ENCODE assay signal across 8 cellular contexts in the genomic region with DNA sequence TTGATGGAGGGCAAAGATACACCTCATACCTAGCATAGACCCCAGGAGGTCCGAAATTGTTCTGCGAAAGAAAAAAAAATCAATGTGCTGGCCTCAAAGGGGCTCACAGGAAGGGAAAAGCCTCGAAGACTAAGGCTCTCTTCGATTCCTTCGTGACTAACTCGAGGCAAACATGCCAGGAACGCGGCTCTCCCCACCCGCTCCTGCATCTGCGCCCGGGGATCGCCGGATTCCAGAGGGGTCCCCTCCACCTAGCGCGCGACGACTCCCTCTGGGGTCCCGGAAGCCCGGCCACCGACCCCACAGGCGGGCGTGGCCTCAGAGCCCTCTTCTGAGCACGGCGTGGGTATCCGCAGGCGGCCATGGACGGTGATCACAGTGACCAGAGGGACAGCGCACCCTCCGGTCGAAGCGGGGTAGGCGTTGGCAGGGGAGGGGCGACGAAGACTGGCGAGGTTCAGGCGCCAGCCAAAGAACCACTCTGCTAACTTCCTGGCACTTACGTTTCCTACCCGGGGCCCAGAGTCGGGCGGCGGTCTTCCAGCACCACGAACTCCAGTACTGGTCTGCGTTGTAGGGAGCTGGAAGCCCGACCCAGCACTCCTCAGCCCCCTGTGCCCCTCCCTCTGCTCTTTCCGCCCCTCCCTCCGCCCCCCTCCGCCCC. TPM values are rescaled to one million over a fixed set of nuclear protein-coding genes. Genes with fewer than 3 reads are reported as not detected.
DNase-seq lines count a peak whose midpoint lies in the region; ATAC-seq and TF ChIP-seq lines count a peak whose summit lies in the region.

No MANE protein-coding gene starts in this region.

- H3K4me2 ChIP-seq in GM23338 = peak overlapping the region; percentile 91

- peak overlapping the region; percentile 96 for H2AFZ ChIP-seq in GM23338

- H4K20me1 ChIP-seq in GM23338 (replicated peaks; ENCODE audit: insufficient read depth) = peaks cover 15% of the 10 kb centered on the region

- peak; percentile 22 to 47 for TF ChIP-seq CTCF in GM23338 (conservative IDR thresholded peaks at IDR 0.05; ENCODE audit: low read depth in 2 of 2)

- H3K4me3 ChIP-seq in GM23338 = peak overlapping the region; percentile 75
- H3K4me3 ChIP-seq in SK-N-MC = peak overlapping the region; percentile 84
- peak overlapping the region; percentile 98 for H3K4me3 ChIP-seq in effector memory CD4-positive, alpha-beta T cell (ENCODE audit: insufficient read depth, low read depth, low read length, poor library complexity, severe bottlenecking)

- H3K36me3 ChIP-seq in GM23338 (ENCODE audit: insufficient read depth) = peaks cover 20% of the 10 kb centered on the region; the same call in 1 of the 2 replicates
- H3K36me3 ChIP-seq in SK-N-MC (ENCODE audit: insufficient read depth, low read length) = peaks cover 24% of the 10 kb centered on the region
- H3K36me3 ChIP-seq in effector memory CD4-positive, alpha-beta T cell (ENCODE audit: control insufficient read depth, insufficient read depth, low read length) = peaks cover 7% of the 10 kb centered on the region

- H3K27me3 Mint-ChIP-seq in GM23338 (ENCODE audit: insufficient read depth, low read depth, poor library complexity) (peaks cover 5% of the 10 kb centered on the region), IgD-negative memory B cell (no peaks in the 10 kb centered on the region)

- ATAC-seq in GM23338 = peak; percentile 80

- peaks cover 9% of the 10 kb centered on the region for H3K4me1 ChIP-seq in GM23338 (ENCODE audit: insufficient read depth)
- peaks cover 10% of the 10 kb centered on the region for H3K4me1 ChIP-seq in effector memory CD4-positive, alpha-beta T cell (ENCODE audit: control insufficient read depth, insufficient read depth, low read length, poor library complexity, severe bottlenecking)

- no peaks in the 10 kb centered on the region for H3K9me2 ChIP-seq in GM23338 (ENCODE audit: insufficient read depth)

- no peaks in the 10 kb centered on the region for H3K9me3 ChIP-seq in SK-N-MC (ENCODE audit: low read depth, low read length)
- no peaks in the 10 kb centered on the region for H3K9me3 ChIP-seq in effector memory CD4-positive, alpha-beta T cell (ENCODE audit: control insufficient read depth, low read length)

- no peaks in the 10 kb centered on the region for H3K9me3 Mint-ChIP-seq in GM23338
- H3K9me3 Mint-ChIP-seq in IgD-negative memory B cell = no peaks in the 10 kb centered on the region

- peak overlapping the region; percentile 90 for H3K9ac ChIP-seq in SK-N-MC (ENCODE audit: insufficient read length)

- peaks cover 22% of the 10 kb centered on the region; the same call in 1 of the 2 replicates for H3F3A ChIP-seq in GM23338 (replicated peaks; ENCODE audit: low read depth)

- H3K79me2 ChIP-seq in GM23338 (replicated peaks; ENCODE audit: insufficient read depth) = peaks cover 51% of the 10 kb centered on the region

- peak; percentile 70 for DNase-seq in activated gamma-delta T cell (lab: John Stamatoyannopoulos, UW)
- DNase-seq in activated gamma-delta T cell treated with Interleukin-2 at 50 U/mL for 16 hours = no peak
- peak; percentile 95 for DNase-seq in GM23338 (ENCODE audit: low spot score)
- DNase-seq in SK-N-MC (ENCODE audit: low read depth, low spot score) = no peak
- DNase-seq in effector memory CD4-positive, alpha-beta T cell = no peak
- peak; percentile 90 for DNase-seq in medulla oblongata (ENCODE audit: extremely low spot score)

- no peaks in the 10 kb centered on the region for H3K27me3 ChIP-seq in GM23338 (ENCODE audit: insufficient read depth)
- H3K27me3 ChIP-seq in effector memory CD4-positive, alpha-beta T cell (replicated peaks; ENCODE audit: control insufficient read depth, insufficient read depth, low read length, poor library complexity, severe bottlenecking) = no peaks in the 10 kb centered on the region

- H3K4me3 Mint-ChIP-seq in GM23338 (peak overlapping the region; percentile 83), IgD-negative memory B cell (peak overlapping the region; percentile 67 to 99 (median 90))

- peaks cover 46% of the 10 kb centered on the region for H3K36me3 Mint-ChIP-seq in GM23338 (ENCODE audit: low read depth)
- no peaks in the 10 kb centered on the region for H3K36me3 Mint-ChIP-seq in IgD-negative memory B cell

- H3K27ac ChIP-seq in GM23338 (ENCODE audit: low read depth) = peak overlapping the region; percentile 99
- H3K27ac ChIP-seq in SK-N-MC = peak overlapping the region; percentile 69
- H3K27ac ChIP-seq in effector memory CD4-positive, alpha-beta T cell (ENCODE audit: insufficient read depth, low read length, poor library complexity, severe bottlenecking) = peak overlapping the region; percentile 86
- peak overlapping the region; percentile 77 for H3K27ac ChIP-seq in temporal lobe (ENCODE audit: low read depth, low read length)

- H3K4me1 Mint-ChIP-seq in GM23338 (peaks cover 18% of the 10 kb centered on the region), IgD-negative memory B cell (peaks cover 21 to 29% (median 28%) of the 10 kb centered on the region in 3 donors)

- H3K27ac Mint-ChIP-seq in GM23338 (peak overlapping the region; percentile 63), IgD-negative memory B cell (peak overlapping the region; percentile 33 to 95 (median 80))

TF ChIP-seq in GM23338, 12 proteins besides CTCF, POLR2A, EP300 and RAD21 (continues in another document):
- TF ChIP-seq EZH2 (IDR thresholded peaks at IDR 0.05; ENCODE audit: low read depth, unreplicated experiment) = no peak
- no peak for TF ChIP-seq STAT1 (IDR thresholded peaks at IDR 0.05; ENCODE audit: unreplicated experiment)
- no peak for TF ChIP-seq NANOG (IDR thresholded peaks at IDR 0.05; ENCODE audit: borderline replicate concordance)
- TF ChIP-seq JUNB (IDR thresholded peaks at IDR 0.05; ENCODE audit: unreplicated experiment) = no peak
- TF ChIP-seq, protein P1, sequence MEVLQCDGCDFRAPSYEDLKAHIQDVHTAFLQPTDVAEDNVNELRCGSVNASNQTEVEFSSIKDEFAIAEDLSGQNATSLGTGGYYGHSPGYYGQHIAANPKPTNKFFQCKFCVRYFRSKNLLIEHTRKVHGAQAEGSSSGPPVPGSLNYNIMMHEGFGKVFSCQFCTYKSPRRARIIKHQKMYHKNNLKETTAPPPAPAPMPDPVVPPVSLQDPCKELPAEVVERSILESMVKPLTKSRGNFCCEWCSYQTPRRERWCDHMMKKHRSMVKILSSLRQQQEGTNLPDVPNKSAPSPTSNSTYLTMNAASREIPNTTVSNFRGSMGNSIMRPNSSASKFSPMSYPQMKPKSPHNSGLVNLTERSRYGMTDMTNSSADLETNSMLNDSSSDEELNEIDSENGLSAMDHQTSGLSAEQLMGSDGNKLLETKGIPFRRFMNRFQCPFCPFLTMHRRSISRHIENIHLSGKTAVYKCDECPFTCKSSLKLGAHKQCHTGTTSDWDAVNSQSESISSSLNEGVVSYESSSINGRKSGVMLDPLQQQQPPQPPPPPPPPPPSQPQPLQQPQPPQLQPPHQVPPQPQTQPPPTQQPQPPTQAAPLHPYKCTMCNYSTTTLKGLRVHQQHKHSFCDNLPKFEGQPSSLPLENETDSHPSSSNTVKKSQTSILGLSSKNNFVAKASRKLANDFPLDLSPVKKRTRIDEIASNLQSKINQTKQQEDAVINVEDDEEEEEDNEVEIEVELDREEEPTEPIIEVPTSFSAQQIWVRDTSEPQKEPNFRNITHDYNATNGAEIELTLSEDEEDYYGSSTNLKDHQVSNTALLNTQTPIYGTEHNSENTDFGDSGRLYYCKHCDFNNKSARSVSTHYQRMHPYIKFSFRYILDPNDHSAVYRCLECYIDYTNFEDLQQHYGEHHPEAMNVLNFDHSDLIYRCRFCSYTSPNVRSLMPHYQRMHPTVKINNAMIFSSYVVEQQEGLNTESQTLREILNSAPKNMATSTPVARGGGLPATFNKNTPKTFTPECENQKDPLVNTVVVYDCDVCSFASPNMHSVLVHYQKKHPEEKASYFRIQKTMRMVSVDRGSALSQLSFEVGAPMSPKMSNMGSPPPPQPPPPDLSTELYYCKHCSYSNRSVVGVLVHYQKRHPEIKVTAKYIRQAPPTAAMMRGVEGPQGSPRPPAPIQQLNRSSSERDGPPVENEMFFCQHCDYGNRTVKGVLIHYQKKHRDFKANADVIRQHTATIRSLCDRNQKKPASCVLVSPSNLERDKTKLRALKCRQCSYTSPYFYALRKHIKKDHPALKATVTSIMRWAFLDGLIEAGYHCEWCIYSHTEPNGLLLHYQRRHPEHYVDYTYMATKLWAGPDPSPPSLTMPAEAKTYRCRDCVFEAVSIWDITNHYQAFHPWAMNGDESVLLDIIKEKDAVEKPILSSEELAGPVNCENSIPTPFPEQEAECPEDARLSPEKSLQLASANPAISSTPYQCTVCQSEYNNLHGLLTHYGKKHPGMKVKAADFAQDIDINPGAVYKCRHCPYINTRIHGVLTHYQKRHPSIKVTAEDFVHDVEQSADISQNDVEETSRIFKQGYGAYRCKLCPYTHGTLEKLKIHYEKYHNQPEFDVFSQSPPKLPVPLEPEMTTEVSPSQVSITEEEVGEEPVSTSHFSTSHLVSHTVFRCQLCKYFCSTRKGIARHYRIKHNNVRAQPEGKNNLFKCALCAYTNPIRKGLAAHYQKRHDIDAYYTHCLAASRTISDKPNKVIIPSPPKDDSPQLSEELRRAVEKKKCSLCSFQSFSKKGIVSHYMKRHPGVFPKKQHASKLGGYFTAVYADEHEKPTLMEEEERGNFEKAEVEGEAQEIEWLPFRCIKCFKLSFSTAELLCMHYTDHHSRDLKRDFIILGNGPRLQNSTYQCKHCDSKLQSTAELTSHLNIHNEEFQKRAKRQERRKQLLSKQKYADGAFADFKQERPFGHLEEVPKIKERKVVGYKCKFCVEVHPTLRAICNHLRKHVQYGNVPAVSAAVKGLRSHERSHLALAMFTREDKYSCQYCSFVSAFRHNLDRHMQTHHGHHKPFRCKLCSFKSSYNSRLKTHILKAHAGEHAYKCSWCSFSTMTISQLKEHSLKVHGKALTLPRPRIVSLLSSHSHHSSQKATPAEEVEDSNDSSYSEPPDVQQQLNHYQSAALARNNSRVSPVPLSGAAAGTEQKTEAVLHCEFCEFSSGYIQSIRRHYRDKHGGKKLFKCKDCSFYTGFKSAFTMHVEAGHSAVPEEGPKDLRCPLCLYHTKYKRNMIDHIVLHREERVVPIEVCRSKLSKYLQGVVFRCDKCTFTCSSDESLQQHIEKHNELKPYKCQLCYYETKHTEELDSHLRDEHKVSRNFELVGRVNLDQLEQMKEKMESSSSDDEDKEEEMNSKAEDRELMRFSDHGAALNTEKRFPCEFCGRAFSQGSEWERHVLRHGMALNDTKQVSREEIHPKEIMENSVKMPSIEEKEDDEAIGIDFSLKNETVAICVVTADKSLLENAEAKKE (CRISPR knock-in tag; IDR thresholded peaks at IDR 0.05) = no peak

RNA-seq across cellular contexts. Expression of a gene that starts 0.5 kb away (rescaled TPM):
- total RNA-seq in GM23338 (2014; rRNA removed; shearing (Covaris generic)) = 58.8 and 62.7 TPM in 2 replicates
- 63.8 and 66.6 TPM in 2 replicates for polyA plus RNA-seq in GM23338 (2016; fragmentation: Nextera tagmentation; extraction: Ambion mirVana)
- polyA plus RNA-seq in IgD-negative memory B cell = 15.4 TPM
- 67.1 TPM for total RNA-seq in temporal lobe

Comparison
In these comparisons a context has a peak if more than half of its experiments do, and no peak if none do; other contexts are left out.
1. DNase-seq: peak in activated gamma-delta T cell (single experiment), GM23338 (single experiment) and medulla oblongata (single experiment); none in activated gamma-delta T cell treated with Interleukin-2 at 50 U/mL for 16 hours (single experiment), SK-N-MC (single experiment) and effector memory CD4-positive, alpha-beta T cell (0 of 3).
2. Peak in every context shown above with its lines, with median percentiles within 50 percentile points of each other: H3K27ac ChIP-seq and H3K4me3 ChIP-seq.